1 cellular context compared by ENCODE assay signal in the genomic region with DNA sequence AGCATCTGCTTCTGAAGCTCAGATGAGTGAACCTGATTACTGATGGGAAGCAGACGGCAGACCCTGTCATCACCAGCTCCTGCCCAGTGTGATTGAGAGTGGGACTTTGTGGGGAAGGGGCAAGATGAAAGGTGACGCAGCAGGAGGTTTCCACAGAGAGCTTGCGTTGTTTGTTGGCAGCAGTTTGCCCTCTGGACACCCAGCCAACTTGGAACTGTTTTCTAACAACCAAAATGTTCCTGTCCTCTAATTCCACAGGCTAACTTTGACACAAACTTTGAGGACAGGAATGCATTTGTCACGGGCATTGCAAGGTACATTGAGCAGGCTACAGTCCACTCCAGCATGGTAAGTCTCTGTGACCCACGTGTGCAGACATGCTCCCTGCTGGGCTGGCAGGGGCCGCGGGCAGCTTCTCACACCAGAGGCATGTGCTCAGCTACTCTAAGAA.
TF ChIP-seq lines count a peak whose summit lies in the region.

No MANE protein-coding gene starts in this region.

TF ChIP-seq in GM23338, 12 proteins besides CTCF, POLR2A, EP300 and RAD21 (continued from another document):
- no peak for TF ChIP-seq ZNF114 (CRISPR knock-in tag; IDR thresholded peaks at IDR 0.05)
- TF ChIP-seq, protein P1, sequence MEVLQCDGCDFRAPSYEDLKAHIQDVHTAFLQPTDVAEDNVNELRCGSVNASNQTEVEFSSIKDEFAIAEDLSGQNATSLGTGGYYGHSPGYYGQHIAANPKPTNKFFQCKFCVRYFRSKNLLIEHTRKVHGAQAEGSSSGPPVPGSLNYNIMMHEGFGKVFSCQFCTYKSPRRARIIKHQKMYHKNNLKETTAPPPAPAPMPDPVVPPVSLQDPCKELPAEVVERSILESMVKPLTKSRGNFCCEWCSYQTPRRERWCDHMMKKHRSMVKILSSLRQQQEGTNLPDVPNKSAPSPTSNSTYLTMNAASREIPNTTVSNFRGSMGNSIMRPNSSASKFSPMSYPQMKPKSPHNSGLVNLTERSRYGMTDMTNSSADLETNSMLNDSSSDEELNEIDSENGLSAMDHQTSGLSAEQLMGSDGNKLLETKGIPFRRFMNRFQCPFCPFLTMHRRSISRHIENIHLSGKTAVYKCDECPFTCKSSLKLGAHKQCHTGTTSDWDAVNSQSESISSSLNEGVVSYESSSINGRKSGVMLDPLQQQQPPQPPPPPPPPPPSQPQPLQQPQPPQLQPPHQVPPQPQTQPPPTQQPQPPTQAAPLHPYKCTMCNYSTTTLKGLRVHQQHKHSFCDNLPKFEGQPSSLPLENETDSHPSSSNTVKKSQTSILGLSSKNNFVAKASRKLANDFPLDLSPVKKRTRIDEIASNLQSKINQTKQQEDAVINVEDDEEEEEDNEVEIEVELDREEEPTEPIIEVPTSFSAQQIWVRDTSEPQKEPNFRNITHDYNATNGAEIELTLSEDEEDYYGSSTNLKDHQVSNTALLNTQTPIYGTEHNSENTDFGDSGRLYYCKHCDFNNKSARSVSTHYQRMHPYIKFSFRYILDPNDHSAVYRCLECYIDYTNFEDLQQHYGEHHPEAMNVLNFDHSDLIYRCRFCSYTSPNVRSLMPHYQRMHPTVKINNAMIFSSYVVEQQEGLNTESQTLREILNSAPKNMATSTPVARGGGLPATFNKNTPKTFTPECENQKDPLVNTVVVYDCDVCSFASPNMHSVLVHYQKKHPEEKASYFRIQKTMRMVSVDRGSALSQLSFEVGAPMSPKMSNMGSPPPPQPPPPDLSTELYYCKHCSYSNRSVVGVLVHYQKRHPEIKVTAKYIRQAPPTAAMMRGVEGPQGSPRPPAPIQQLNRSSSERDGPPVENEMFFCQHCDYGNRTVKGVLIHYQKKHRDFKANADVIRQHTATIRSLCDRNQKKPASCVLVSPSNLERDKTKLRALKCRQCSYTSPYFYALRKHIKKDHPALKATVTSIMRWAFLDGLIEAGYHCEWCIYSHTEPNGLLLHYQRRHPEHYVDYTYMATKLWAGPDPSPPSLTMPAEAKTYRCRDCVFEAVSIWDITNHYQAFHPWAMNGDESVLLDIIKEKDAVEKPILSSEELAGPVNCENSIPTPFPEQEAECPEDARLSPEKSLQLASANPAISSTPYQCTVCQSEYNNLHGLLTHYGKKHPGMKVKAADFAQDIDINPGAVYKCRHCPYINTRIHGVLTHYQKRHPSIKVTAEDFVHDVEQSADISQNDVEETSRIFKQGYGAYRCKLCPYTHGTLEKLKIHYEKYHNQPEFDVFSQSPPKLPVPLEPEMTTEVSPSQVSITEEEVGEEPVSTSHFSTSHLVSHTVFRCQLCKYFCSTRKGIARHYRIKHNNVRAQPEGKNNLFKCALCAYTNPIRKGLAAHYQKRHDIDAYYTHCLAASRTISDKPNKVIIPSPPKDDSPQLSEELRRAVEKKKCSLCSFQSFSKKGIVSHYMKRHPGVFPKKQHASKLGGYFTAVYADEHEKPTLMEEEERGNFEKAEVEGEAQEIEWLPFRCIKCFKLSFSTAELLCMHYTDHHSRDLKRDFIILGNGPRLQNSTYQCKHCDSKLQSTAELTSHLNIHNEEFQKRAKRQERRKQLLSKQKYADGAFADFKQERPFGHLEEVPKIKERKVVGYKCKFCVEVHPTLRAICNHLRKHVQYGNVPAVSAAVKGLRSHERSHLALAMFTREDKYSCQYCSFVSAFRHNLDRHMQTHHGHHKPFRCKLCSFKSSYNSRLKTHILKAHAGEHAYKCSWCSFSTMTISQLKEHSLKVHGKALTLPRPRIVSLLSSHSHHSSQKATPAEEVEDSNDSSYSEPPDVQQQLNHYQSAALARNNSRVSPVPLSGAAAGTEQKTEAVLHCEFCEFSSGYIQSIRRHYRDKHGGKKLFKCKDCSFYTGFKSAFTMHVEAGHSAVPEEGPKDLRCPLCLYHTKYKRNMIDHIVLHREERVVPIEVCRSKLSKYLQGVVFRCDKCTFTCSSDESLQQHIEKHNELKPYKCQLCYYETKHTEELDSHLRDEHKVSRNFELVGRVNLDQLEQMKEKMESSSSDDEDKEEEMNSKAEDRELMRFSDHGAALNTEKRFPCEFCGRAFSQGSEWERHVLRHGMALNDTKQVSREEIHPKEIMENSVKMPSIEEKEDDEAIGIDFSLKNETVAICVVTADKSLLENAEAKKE (CRISPR knock-in tag; IDR thresholded peaks at IDR 0.05): no peak
